2 cellular contexts compared by ENCODE assay signal in the genomic region with DNA sequence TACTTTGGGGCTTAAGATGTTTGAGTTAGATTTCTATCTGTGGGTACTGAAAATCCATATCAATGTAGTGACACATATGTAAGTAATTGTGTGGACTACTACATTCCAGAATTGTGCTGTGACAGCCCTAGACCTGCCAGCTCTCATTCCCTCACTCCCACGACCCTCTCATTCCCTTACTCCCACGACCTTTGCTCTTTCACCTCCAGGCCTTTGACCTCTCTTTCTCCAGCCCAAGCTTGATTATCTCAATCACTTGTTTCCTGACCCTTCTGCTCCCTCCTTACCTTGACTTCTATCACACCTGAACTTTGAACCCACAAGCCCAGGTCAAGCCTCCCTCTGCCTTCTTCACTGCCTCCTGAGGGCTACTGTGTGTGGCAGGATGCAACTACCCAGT.
TF ChIP-seq lines count a peak whose summit lies in the region.

No MANE protein-coding gene starts in this region.

TF ChIP-seq in K562, 482 proteins besides CTCF, POLR2A, EP300 and RAD21:
- TF ChIP-seq HMG20B (CRISPR knock-in tag; IDR thresholded peaks at IDR 0.05) (no peak), NR2C1 (IDR thresholded peaks at IDR 0.05) (peak; percentile 89), NR2C1 (tag; IDR thresholded peaks at IDR 0.05) (peak; percentile 86), NR2C2 (CRISPR knock-in tag; IDR thresholded peaks at IDR 0.05) (no peak), NR2C2 (tag; IDR thresholded peaks at IDR 0.05) (peak; percentile 59; the same call in 1 of the 2 replicates)

TF ChIP-seq in SK-N-SH, 30 proteins besides CTCF, POLR2A, EP300 and RAD21:
- TF ChIP-seq RCOR1 (IDR thresholded peaks at IDR 0.05; ENCODE audit: low read length) (no peak), TCF12 (IDR thresholded peaks at IDR 0.05) (no peak), POLR2AphosphoS5 (IDR thresholded peaks at IDR 0.05; ENCODE audit: low read depth, low read length) (no peak), TAF1 (IDR thresholded peaks at IDR 0.05; ENCODE audit: borderline replicate concordance, low read depth, low read length) (no peak), FOSL2 (IDR thresholded peaks at IDR 0.05; ENCODE audit: borderline replicate concordance, low read depth) (no peak)
- TF ChIP-seq, protein P1, sequence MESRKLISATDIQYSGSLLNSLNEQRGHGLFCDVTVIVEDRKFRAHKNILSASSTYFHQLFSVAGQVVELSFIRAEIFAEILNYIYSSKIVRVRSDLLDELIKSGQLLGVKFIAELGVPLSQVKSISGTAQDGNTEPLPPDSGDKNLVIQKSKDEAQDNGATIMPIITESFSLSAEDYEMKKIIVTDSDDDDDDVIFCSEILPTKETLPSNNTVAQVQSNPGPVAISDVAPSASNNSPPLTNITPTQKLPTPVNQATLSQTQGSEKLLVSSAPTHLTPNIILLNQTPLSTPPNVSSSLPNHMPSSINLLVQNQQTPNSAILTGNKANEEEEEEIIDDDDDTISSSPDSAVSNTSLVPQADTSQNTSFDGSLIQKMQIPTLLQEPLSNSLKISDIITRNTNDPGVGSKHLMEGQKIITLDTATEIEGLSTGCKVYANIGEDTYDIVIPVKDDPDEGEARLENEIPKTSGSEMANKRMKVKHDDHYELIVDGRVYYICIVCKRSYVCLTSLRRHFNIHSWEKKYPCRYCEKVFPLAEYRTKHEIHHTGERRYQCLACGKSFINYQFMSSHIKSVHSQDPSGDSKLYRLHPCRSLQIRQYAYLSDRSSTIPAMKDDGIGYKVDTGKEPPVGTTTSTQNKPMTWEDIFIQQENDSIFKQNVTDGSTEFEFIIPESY (IDR thresholded peaks at IDR 0.05; ENCODE audit: borderline replicate concordance, low read depth), result no peak
